ENCODE assay signal across 18 cellular contexts in the genomic region with DNA sequence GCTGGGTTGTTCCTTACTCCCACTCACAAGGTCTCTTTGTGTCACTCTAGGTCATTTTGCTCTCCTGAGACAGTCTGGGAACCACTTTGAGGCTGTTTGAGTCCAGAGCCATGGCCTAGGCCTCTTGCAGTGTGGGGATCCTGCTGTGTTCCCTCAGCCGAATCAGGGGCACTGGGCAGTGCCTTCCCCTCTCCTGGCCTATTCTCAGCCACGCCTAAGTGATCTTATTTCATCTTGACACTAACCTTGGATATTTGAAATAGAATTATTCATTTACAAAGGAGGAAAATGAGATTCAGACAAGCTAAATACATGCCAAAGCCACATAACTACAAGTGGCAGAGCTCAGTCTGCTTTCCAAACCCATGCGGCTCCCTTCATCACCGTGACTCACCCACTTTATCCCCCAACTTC.
A peak's percentile ranks its signal among the peaks of the same experiment; 100 is the strongest.
DNase-seq lines count a peak whose midpoint lies in the region; ATAC-seq, FAIRE-seq and TF ChIP-seq lines count a peak whose summit lies in the region.
"Had no signal": no experiment of that assay in that cellular context is flagged by ENCODE, and none has a peak within 500 bp of the region (broad histone marks: within the 10 kb centered on the region; RNA-seq: fewer than 3 reads in every experiment).

No MANE protein-coding gene starts in this region.

- ATAC-seq in Right ventricle myocardium superior (ENCODE audit: poor library complexity) (peak; percentile 14), T-helper 17 cell (no peak)
- ATAC-seq: A549; naive thymus-derived CD4-positive, alpha-beta T cell had no signal

- peaks cover 39% of the 10 kb centered on the region for H3K4me1 Mint-ChIP-seq in nephron progenitor cell
- H3K4me1 Mint-ChIP-seq in T-helper 17 cell = peaks cover 2% of the 10 kb centered on the region
- H3K4me1 Mint-ChIP-seq: activated B cell treated with CpG ODN at 0.5 μM for 24 hours had no signal

- FAIRE-seq in H54 (lab: Jason Lieb, UNC) = no peak
- FAIRE-seq: A549 had no signal

- intact Hi-C loops in Right ventricle myocardium superior (cut with DNase I) = no loop called here

- H3K27me3 Mint-ChIP-seq in nephron progenitor cell (ENCODE audit: low read depth, poor library complexity) (no peaks in the 10 kb centered on the region), T-helper 17 cell (no peaks in the 10 kb centered on the region)
- H3K27me3 Mint-ChIP-seq: activated B cell treated with CpG ODN at 0.5 μM for 24 hours; naive thymus-derived CD4-positive, alpha-beta T cell; stimulated activated naive CD8-positive, alpha-beta T cell treated with anti-CD3 and anti-CD28 coated beads, Interleukin-15, Interleukin-2, amounts not matched to agents 100 ng/mL and 50 ng/mL, for 24 hours had no signal

- H3K36me3 Mint-ChIP-seq in nephron progenitor cell (ENCODE audit: low read depth) (peaks cover 19% of the 10 kb centered on the region), T-helper 17 cell (ENCODE audit: low read depth) (no peaks in the 10 kb centered on the region)

- H3K9ac ChIP-seq in BLaER1 (no peak overlapping the region), adipocyte (ENCODE audit: low read length) (peak overlapping the region; percentile 13)

- H3K4me3 Mint-ChIP-seq in nephron progenitor cell (no peak overlapping the region), T-helper 17 cell (no peak overlapping the region)
- H3K4me3 Mint-ChIP-seq: activated B cell treated with CpG ODN at 0.5 μM for 24 hours; naive thymus-derived CD4-positive, alpha-beta T cell; stimulated activated naive CD8-positive, alpha-beta T cell treated with anti-CD3 and anti-CD28 coated beads, Interleukin-15, Interleukin-2, amounts not matched to agents 100 ng/mL and 50 ng/mL, for 24 hours; T-helper 1 cell treated with Interleukin-12 subunit alpha and Interleukin-12 subunit beta and Interleukin-4 antibody, amounts not matched to agents 30 μg/mL and 1 μg/mL, for 36 hours had no signal

- no peaks in the 10 kb centered on the region for H4K20me1 ChIP-seq in BLaER1

- H3K9me3 ChIP-seq in BLaER1 (peaks cover 57% of the 10 kb centered on the region), adipocyte (ENCODE audit: control insufficient read depth, low read length) (peaks cover 2% of the 10 kb centered on the region), T-helper 17 cell (ENCODE audit: control insufficient read depth, low read length, poor library complexity, severe bottlenecking) (no peaks in the 10 kb centered on the region)
- H3K9me3 ChIP-seq: vagina had no signal

- peaks cover 23% of the 10 kb centered on the region for H3K4me1 ChIP-seq in BLaER1
- peaks cover 40% of the 10 kb centered on the region for H3K4me1 ChIP-seq in adipocyte (ENCODE audit: control insufficient read depth, insufficient read depth, low read length)
- H3K4me1 ChIP-seq: A549 had no signal

- H3K36me3 ChIP-seq in BLaER1 (peaks cover 43% of the 10 kb centered on the region), adipocyte (ENCODE audit: control insufficient read depth, insufficient read depth, low read length, severe bottlenecking) (no peaks in the 10 kb centered on the region)
- H3K36me3 ChIP-seq: vagina had no signal

- TF ChIP-seq POLR2A in H54 (IDR thresholded peaks at IDR 0.05; ENCODE audit: low read depth, low read length) = no peak

- H3K27me3 ChIP-seq in BLaER1 = no peaks in the 10 kb centered on the region
- no peaks in the 10 kb centered on the region for H3K27me3 ChIP-seq in adipocyte (replicated peaks; ENCODE audit: control insufficient read depth, insufficient read depth, low read length)
- H3K27me3 ChIP-seq: vagina had no signal

- no peak overlapping the region for H3K4me2 ChIP-seq in BLaER1
- H3K4me2 ChIP-seq: A549 had no signal

- peak overlapping the region; percentile 28; the same call in 1 of the 2 replicates for H3K27ac ChIP-seq in BLaER1
- H3K27ac ChIP-seq: vagina had no signal

- H3K27ac Mint-ChIP-seq in nephron progenitor cell = peak overlapping the region; percentile 97
- no peak overlapping the region for H3K27ac Mint-ChIP-seq in T-helper 17 cell
- H3K27ac Mint-ChIP-seq: activated B cell treated with CpG ODN at 0.5 μM for 24 hours; naive thymus-derived CD4-positive, alpha-beta T cell; stimulated activated naive CD8-positive, alpha-beta T cell treated with anti-CD3 and anti-CD28 coated beads, Interleukin-15, Interleukin-2, amounts not matched to agents 100 ng/mL and 50 ng/mL, for 24 hours; T-helper 1 cell treated with Interleukin-12 subunit alpha and Interleukin-12 subunit beta and Interleukin-4 antibody, amounts not matched to agents 30 μg/mL and 1 μg/mL, for 36 hours had no signal

- TF ChIP-seq CTCF in nephron progenitor cell (IDR thresholded peaks at IDR 0.05) = no peak

- H3K9me3 Mint-ChIP-seq in nephron progenitor cell = peaks cover 30% of the 10 kb centered on the region
- H3K9me3 Mint-ChIP-seq: activated B cell treated with CpG ODN at 0.5 μM for 24 hours; stimulated activated naive CD8-positive, alpha-beta T cell treated with anti-CD3 and anti-CD28 coated beads, Interleukin-15, Interleukin-2, amounts not matched to agents 100 ng/mL and 50 ng/mL, for 24 hours had no signal

- no peak for DNase-seq in adipocyte (ENCODE audit: low read depth)
- no peak for DNase-seq in Right ventricle myocardium superior
- no peak for DNase-seq in nephron progenitor cell
- DNase-seq in NCI-H146 (lab: John Stamatoyannopoulos, UW) = no peak
- DNase-seq in H54 (ENCODE audit: insufficient read length, low spot score) = no peak
- DNase-seq in NAMALWA (ENCODE audit: low spot score) = no peak
- DNase-seq in T-helper 17 cell = no peak
- DNase-seq: activated B cell treated with CpG ODN at 0.5 μM for 24 hours; cerebellar nuclear complex; H7; naive thymus-derived CD4-positive, alpha-beta T cell; NCI-H1436; SHP77 had no signal

- H3K4me3 ChIP-seq in BLaER1 (no peak overlapping the region), adipocyte (ENCODE audit: low read length) (no peak overlapping the region)
- H3K4me3 ChIP-seq: A549, vagina had no signal
